ENCODE assay signal across 9 cellular contexts in the genomic region with DNA sequence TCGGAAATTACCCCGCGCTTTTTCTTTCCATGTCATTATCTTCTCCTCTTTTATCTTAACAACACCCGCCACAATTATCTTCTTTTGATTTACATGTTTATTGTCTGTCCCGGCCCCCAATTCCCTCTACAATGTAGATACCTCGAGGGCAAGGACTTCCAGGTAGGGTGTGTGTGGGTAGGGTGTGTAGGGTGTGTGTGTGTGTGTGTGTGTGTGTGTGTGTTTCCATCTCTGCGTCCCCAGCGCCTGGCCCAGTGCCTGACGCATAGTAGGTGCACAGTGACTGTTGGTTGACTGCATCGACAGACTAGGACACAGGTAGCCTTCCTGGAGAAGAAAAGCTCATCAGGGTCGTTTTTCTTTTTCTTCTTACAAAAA.
DNase-seq lines count a peak whose midpoint lies in the region; ATAC-seq, FAIRE-seq and TF ChIP-seq lines count a peak whose summit lies in the region.
"Had no signal": no experiment of that assay in that cellular context is flagged by ENCODE, and none has a peak within 500 bp of the region (broad histone marks: within the 10 kb centered on the region; RNA-seq: fewer than 3 reads in every experiment).

No MANE protein-coding gene starts in this region.

- H3K27ac ChIP-seq in HepG2 (ENCODE audit: extremely low read length, insufficient read depth, low read length), result no peak overlapping the region
- peak overlapping the region; percentile 69 for H3K27ac ChIP-seq in suprapubic skin

- DNase-seq in LNCaP clone FGC (ENCODE audit: low read depth), result no peak
- DNase-seq in MCF 10A (ENCODE audit: unreplicated experiment), result no peak
- DNase-seq in HepG2 (ENCODE audit: low spot score), result no peak
- no peak for DNase-seq in suprapubic skin (ENCODE audit: low spot score in 2 of 2)
- DNase-seq in SIG-M5 (lab: John Stamatoyannopoulos, UW), result no peak
- no peak for DNase-seq in NCI-H510A (lab: John Stamatoyannopoulos, UW)
- DNase-seq: T-helper 9 cell had no signal

- TF ChIP-seq POLR2A in HepG2 (IDR thresholded peaks at IDR 0.05; ENCODE audit: insufficient read depth in 1 of 2, low read depth in 2 of 2, low read length in 2 of 2) (no peak), suprapubic skin (IDR thresholded peaks at IDR 0.05) (no peak)

- no peak overlapping the region for H3K9ac ChIP-seq in HepG2 (ENCODE audit: insufficient read depth, low read depth, low read length)

- no peak overlapping the region for H3K27ac Mint-ChIP-seq in MCF 10A (ENCODE audit: low read depth, unreplicated experiment)

- H3K4me3 ChIP-seq in LNCaP clone FGC (ENCODE audit: low read depth, low read length) (peak overlapping the region; percentile 89), HepG2 (replicated peaks in 1 of 3; ENCODE audit: insufficient read depth in 1 of 3, low read depth in 2 of 3, low read length in 3 of 3) (peak overlapping the region in 1 of 3 experiments; percentile 50; a peak in 1 of 6 replicates), suprapubic skin (peak overlapping the region; percentile 93)
- H3K4me3 ChIP-seq: GM12878 had no signal

- ATAC-seq in HepG2, result no peak
- no peak for ATAC-seq in GM21526 (IDR thresholded peaks at IDR 0.05; ENCODE audit: low FRiP score, unreplicated experiment)
- ATAC-seq: GM12878 had no signal

- H3K4me1 Mint-ChIP-seq in MCF 10A (ENCODE audit: insufficient read depth, unreplicated experiment), result peaks cover 24% of the 10 kb centered on the region

- no peak for FAIRE-seq in HepG2 (lab: Jason Lieb, UNC)
- FAIRE-seq: GM12878 had no signal

- no peaks in the 10 kb centered on the region for H3K9me3 Mint-ChIP-seq in MCF 10A (ENCODE audit: unreplicated experiment)

- WGBS in HepG2 (ENCODE audit: low lambda C conversion rate), result 90% methylated on average over 7 of the region's 11 CpGs
- WGBS in suprapubic skin, result 68% methylated on average over 10 of the region's 11 CpGs

- H3K27me3 ChIP-seq in HepG2 (ENCODE audit: control insufficient read depth in 1 of 2, insufficient read depth in 2 of 2, low read length in 2 of 2) (peaks cover 5 to 49% of the 10 kb centered on the region in 2 experiments), suprapubic skin (no peaks in the 10 kb centered on the region)

- TF ChIP-seq CTCF in LNCaP clone FGC (IDR thresholded peaks at IDR 0.05; ENCODE audit: control insufficient read depth, extremely low read depth, insufficient read depth), result no peak
- no peak for TF ChIP-seq CTCF in MCF 10A (IDR thresholded peaks at IDR 0.05; ENCODE audit: unreplicated experiment)
- TF ChIP-seq CTCF in HepG2 (CRISPR knock-in tag; IDR thresholded peaks at IDR 0.05), result no peak
- no peak for TF ChIP-seq CTCF in suprapubic skin (IDR thresholded peaks at IDR 0.05)

- H3K36me3 ChIP-seq in HepG2 (replicated peaks in 1 of 2; ENCODE audit: control insufficient read depth in 1 of 2, insufficient read depth in 2 of 2, low read length in 2 of 2) (no peaks in the 10 kb centered on the region), suprapubic skin (no peaks in the 10 kb centered on the region)

- H3K9me3 ChIP-seq in HepG2 (ENCODE audit: low read length), result no peaks in the 10 kb centered on the region
- H3K9me3 ChIP-seq in suprapubic skin, result no peaks in the 10 kb centered on the region

- H3K79me2 ChIP-seq in HepG2 (ENCODE audit: insufficient read depth, low read length), result no peaks in the 10 kb centered on the region

- no peak for TF ChIP-seq EP300 in HepG2 (IDR thresholded peaks at IDR 0.05; ENCODE audit: low read depth in 2 of 2, low read length in 2 of 2)
- TF ChIP-seq EP300 in HepG2 (CRISPR knock-in tag; IDR thresholded peaks at IDR 0.05; ENCODE audit: borderline replicate concordance), result no peak
- TF ChIP-seq EP300 in suprapubic skin (IDR thresholded peaks at IDR 0.05), result no peak

- in situ Hi-C loops in HepG2 (cut with HindIII; ENCODE audit: extremely low pct_ligation_motif_present, low pct_unique_long_range_greater_than_20kb), result no loop called here

- no peak overlapping the region for H2AFZ ChIP-seq in HepG2 (ENCODE audit: low read length)

- no peak for TF ChIP-seq RAD21 in HepG2 (CRISPR knock-in tag; IDR thresholded peaks at IDR 0.05)

- H3K36me3 Mint-ChIP-seq in MCF 10A (ENCODE audit: insufficient read depth, unreplicated experiment), result no peaks in the 10 kb centered on the region

- intact Hi-C loops in MCF 10A (cut with micrococcal nuclease) (loop anchor here (1.0 to 5.0 kb wide), 3 partner anchors 117 to 302 kb away; no protein-coding TSS in a partner anchor), HepG2 (cut with micrococcal nuclease; ENCODE audit: unreplicated experiment) (no loop called here)

- H3K4me3 Mint-ChIP-seq in MCF 10A (ENCODE audit: unreplicated experiment), result peak overlapping the region; percentile 89

- POLR2A ChIA-PET in MCF 10A (lab: Yijun Ruan, JAX) (interaction anchor here (0.6 to 1.4 kb wide), 4 partner anchors 9 to 268 kb away, joined by 3 read pairs; no protein-coding TSS in a partner anchor), HepG2 (lab: Yijun Ruan, JAX) (no interaction called here)

- CTCF ChIA-PET in MCF 10A (lab: Yijun Ruan, JAX), result interaction anchor here (0.7 kb wide), 1 partner anchor 80 kb away, joined by 3 read pairs; no protein-coding TSS in a partner anchor
- CTCF ChIA-PET in HepG2 (lab: Yijun Ruan, JAX; ENCODE audit: low intra/inter-chr PET ratio, low total read pairs), result no interaction called here

- H3K4me1 ChIP-seq in HepG2 (ENCODE audit: insufficient read depth, low read length) (peaks cover 9% of the 10 kb centered on the region; the same call in 1 of the 2 replicates), suprapubic skin (peaks cover 46% of the 10 kb centered on the region)

- no TSS peak for BruUV-seq in MCF 10A (replicated peaks; lab: Mats Ljungman, UMichigan)
- no TSS peak for BruUV-seq in HepG2 (replicated peaks; lab: Mats Ljungman, UMichigan)

- no peaks in the 10 kb centered on the region for H4K20me1 ChIP-seq in HepG2 (ENCODE audit: insufficient read depth, low read length)

- peak overlapping the region; percentile 61; the same call in 1 of the 2 replicates for H3K4me2 ChIP-seq in HepG2 (ENCODE audit: low read depth, low read length)

- no peaks in the 10 kb centered on the region for H3K27me3 Mint-ChIP-seq in MCF 10A (ENCODE audit: insufficient read depth, unreplicated experiment)

TF ChIP-seq in HepG2, 621 proteins besides CTCF, POLR2A, EP300 and RAD21:
- TF ChIP-seq ZIK1 (CRISPR knock-in tag; IDR thresholded peaks at IDR 0.05; ENCODE audit: borderline replicate concordance, low read depth), result no peak
- TF ChIP-seq ZNF652 (CRISPR knock-in tag; IDR thresholded peaks at IDR 0.05; ENCODE audit: borderline replicate concordance, low read depth), result no peak
- no peak for TF ChIP-seq RNF2 (conservative IDR thresholded peaks at IDR 0.05; ENCODE audit: low read depth)
- TF ChIP-seq GATA4 (IDR thresholded peaks at IDR 0.05; ENCODE audit: borderline replicate concordance, low read depth), result no peak
- TF ChIP-seq ZNF441 (CRISPR knock-in tag; IDR thresholded peaks at IDR 0.05; ENCODE audit: borderline replicate concordance), result no peak
- TF ChIP-seq ZKSCAN1 (IDR thresholded peaks at IDR 0.05; ENCODE audit: low read length), result peak; percentile 78; the same call in 1 of the 2 replicates
